ENCODE assay signal across 2 cellular contexts in the genomic region with DNA sequence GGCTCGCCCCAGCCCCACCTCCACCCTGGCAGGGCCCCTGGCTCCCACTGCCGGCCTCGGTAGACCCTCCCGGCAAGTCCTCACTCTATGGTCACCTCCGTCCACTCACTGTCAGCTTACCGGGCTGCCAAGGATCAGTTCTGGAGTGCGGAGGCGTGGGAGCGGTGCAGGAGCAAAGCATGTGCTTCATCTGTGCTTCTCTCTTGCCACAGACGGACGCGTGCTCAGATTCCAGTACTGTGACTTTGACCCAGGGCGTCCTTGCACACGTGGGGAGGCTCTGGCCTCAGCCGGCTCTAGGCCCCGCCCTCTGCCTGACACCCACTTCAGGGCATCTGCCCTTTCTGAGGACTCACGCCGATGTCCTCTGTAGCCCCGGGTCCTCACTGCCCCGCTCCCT.
TF ChIP-seq lines count a peak whose summit lies in the region.

No MANE protein-coding gene starts in this region.

TF ChIP-seq in WTC11, 78 proteins besides CTCF, POLR2A, EP300 and RAD21 (continued from another document and continues in another):
- TF ChIP-seq, protein P1, sequence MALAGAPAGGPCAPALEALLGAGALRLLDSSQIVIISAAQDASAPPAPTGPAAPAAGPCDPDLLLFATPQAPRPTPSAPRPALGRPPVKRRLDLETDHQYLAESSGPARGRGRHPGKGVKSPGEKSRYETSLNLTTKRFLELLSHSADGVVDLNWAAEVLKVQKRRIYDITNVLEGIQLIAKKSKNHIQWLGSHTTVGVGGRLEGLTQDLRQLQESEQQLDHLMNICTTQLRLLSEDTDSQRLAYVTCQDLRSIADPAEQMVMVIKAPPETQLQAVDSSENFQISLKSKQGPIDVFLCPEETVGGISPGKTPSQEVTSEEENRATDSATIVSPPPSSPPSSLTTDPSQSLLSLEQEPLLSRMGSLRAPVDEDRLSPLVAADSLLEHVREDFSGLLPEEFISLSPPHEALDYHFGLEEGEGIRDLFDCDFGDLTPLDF (CRISPR knock-in tag; IDR thresholded peaks at IDR 0.05) = no peak
- TF ChIP-seq, protein P2, sequence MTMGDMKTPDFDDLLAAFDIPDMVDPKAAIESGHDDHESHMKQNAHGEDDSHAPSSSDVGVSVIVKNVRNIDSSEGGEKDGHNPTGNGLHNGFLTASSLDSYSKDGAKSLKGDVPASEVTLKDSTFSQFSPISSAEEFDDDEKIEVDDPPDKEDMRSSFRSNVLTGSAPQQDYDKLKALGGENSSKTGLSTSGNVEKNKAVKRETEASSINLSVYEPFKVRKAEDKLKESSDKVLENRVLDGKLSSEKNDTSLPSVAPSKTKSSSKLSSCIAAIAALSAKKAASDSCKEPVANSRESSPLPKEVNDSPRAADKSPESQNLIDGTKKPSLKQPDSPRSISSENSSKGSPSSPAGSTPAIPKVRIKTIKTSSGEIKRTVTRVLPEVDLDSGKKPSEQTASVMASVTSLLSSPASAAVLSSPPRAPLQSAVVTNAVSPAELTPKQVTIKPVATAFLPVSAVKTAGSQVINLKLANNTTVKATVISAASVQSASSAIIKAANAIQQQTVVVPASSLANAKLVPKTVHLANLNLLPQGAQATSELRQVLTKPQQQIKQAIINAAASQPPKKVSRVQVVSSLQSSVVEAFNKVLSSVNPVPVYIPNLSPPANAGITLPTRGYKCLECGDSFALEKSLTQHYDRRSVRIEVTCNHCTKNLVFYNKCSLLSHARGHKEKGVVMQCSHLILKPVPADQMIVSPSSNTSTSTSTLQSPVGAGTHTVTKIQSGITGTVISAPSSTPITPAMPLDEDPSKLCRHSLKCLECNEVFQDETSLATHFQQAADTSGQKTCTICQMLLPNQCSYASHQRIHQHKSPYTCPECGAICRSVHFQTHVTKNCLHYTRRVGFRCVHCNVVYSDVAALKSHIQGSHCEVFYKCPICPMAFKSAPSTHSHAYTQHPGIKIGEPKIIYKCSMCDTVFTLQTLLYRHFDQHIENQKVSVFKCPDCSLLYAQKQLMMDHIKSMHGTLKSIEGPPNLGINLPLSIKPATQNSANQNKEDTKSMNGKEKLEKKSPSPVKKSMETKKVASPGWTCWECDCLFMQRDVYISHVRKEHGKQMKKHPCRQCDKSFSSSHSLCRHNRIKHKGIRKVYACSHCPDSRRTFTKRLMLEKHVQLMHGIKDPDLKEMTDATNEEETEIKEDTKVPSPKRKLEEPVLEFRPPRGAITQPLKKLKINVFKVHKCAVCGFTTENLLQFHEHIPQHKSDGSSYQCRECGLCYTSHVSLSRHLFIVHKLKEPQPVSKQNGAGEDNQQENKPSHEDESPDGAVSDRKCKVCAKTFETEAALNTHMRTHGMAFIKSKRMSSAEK (CRISPR knock-in tag; IDR thresholded peaks at IDR 0.05; ENCODE audit: borderline replicate concordance) = no peak
- TF ChIP-seq, protein P3, sequence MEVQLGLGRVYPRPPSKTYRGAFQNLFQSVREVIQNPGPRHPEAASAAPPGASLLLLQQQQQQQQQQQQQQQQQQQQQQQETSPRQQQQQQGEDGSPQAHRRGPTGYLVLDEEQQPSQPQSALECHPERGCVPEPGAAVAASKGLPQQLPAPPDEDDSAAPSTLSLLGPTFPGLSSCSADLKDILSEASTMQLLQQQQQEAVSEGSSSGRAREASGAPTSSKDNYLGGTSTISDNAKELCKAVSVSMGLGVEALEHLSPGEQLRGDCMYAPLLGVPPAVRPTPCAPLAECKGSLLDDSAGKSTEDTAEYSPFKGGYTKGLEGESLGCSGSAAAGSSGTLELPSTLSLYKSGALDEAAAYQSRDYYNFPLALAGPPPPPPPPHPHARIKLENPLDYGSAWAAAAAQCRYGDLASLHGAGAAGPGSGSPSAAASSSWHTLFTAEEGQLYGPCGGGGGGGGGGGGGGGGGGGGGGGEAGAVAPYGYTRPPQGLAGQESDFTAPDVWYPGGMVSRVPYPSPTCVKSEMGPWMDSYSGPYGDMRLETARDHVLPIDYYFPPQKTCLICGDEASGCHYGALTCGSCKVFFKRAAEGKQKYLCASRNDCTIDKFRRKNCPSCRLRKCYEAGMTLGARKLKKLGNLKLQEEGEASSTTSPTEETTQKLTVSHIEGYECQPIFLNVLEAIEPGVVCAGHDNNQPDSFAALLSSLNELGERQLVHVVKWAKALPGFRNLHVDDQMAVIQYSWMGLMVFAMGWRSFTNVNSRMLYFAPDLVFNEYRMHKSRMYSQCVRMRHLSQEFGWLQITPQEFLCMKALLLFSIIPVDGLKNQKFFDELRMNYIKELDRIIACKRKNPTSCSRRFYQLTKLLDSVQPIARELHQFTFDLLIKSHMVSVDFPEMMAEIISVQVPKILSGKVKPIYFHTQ (CRISPR knock-in tag; IDR thresholded peaks at IDR 0.05) = no peak
- TF ChIP-seq KAT7 (CRISPR knock-in tag; IDR thresholded peaks at IDR 0.05; ENCODE audit: borderline replicate concordance) = no peak
- no peak for TF ChIP-seq NFE2L1 (CRISPR knock-in tag; IDR thresholded peaks at IDR 0.05)
- TF ChIP-seq, protein P4, sequence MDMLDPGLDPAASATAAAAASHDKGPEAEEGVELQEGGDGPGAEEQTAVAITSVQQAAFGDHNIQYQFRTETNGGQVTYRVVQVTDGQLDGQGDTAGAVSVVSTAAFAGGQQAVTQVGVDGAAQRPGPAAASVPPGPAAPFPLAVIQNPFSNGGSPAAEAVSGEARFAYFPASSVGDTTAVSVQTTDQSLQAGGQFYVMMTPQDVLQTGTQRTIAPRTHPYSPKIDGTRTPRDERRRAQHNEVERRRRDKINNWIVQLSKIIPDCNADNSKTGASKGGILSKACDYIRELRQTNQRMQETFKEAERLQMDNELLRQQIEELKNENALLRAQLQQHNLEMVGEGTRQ (CRISPR knock-in tag; IDR thresholded peaks at IDR 0.05) = no peak
- TF ChIP-seq, protein P5, sequence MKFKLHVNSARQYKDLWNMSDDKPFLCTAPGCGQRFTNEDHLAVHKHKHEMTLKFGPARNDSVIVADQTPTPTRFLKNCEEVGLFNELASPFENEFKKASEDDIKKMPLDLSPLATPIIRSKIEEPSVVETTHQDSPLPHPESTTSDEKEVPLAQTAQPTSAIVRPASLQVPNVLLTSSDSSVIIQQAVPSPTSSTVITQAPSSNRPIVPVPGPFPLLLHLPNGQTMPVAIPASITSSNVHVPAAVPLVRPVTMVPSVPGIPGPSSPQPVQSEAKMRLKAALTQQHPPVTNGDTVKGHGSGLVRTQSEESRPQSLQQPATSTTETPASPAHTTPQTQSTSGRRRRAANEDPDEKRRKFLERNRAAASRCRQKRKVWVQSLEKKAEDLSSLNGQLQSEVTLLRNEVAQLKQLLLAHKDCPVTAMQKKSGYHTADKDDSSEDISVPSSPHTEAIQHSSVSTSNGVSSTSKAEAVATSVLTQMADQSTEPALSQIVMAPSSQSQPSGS (CRISPR knock-in tag; IDR thresholded peaks at IDR 0.05; ENCODE audit: borderline replicate concordance, low read depth) = no peak
- TF ChIP-seq, protein P6, sequence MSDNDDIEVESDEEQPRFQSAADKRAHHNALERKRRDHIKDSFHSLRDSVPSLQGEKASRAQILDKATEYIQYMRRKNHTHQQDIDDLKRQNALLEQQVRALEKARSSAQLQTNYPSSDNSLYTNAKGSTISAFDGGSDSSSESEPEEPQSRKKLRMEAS (CRISPR knock-in tag; IDR thresholded peaks at IDR 0.05) = no peak
- TF ChIP-seq, protein P7, sequence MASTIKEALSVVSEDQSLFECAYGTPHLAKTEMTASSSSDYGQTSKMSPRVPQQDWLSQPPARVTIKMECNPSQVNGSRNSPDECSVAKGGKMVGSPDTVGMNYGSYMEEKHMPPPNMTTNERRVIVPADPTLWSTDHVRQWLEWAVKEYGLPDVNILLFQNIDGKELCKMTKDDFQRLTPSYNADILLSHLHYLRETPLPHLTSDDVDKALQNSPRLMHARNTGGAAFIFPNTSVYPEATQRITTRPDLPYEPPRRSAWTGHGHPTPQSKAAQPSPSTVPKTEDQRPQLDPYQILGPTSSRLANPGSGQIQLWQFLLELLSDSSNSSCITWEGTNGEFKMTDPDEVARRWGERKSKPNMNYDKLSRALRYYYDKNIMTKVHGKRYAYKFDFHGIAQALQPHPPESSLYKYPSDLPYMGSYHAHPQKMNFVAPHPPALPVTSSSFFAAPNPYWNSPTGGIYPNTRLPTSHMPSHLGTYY (CRISPR knock-in tag; IDR thresholded peaks at IDR 0.05) = no peak

TF ChIP-seq in neural cell, 6 proteins besides CTCF, POLR2A, EP300 and RAD21 (continued from another document):
- TF ChIP-seq, protein P8, sequence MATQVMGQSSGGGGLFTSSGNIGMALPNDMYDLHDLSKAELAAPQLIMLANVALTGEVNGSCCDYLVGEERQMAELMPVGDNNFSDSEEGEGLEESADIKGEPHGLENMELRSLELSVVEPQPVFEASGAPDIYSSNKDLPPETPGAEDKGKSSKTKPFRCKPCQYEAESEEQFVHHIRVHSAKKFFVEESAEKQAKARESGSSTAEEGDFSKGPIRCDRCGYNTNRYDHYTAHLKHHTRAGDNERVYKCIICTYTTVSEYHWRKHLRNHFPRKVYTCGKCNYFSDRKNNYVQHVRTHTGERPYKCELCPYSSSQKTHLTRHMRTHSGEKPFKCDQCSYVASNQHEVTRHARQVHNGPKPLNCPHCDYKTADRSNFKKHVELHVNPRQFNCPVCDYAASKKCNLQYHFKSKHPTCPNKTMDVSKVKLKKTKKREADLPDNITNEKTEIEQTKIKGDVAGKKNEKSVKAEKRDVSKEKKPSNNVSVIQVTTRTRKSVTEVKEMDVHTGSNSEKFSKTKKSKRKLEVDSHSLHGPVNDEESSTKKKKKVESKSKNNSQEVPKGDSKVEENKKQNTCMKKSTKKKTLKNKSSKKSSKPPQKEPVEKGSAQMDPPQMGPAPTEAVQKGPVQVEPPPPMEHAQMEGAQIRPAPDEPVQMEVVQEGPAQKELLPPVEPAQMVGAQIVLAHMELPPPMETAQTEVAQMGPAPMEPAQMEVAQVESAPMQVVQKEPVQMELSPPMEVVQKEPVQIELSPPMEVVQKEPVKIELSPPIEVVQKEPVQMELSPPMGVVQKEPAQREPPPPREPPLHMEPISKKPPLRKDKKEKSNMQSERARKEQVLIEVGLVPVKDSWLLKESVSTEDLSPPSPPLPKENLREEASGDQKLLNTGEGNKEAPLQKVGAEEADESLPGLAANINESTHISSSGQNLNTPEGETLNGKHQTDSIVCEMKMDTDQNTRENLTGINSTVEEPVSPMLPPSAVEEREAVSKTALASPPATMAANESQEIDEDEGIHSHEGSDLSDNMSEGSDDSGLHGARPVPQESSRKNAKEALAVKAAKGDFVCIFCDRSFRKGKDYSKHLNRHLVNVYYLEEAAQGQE (IDR thresholded peaks at IDR 0.05; ENCODE audit: borderline replicate concordance) = no peak
